In genomic region chr1:32962248-32962896, GRCh38 we compare ENCODE assay signal across 8 cellular contexts. TPM values are rescaled to one million over a fixed set of nuclear protein-coding genes. Genes with fewer than 3 reads are reported as not detected.
DNase-seq lines count a peak whose midpoint lies in the region; ATAC-seq, FAIRE-seq and TF ChIP-seq lines count a peak whose summit lies in the region.

No MANE protein-coding gene starts in this region.

- no peak for TF ChIP-seq POLR2A in GM12892 (IDR thresholded peaks at IDR 0.05; ENCODE audit: low read depth, low read length)

- no peaks in the 10 kb centered on the region for H3K36me3 ChIP-seq in KOPT-K1 (ENCODE audit: insufficient read depth, low read length)

- no peaks in the 10 kb centered on the region for H3K36me3 Mint-ChIP-seq in MCF 10A (ENCODE audit: insufficient read depth, unreplicated experiment)

- FAIRE-seq in GM12892 (lab: Jason Lieb, UNC) = peak; percentile 70

- H3K27ac ChIP-seq in KOPT-K1 (ENCODE audit: low read depth, low read length, poor library complexity, severe bottlenecking) = peak overlapping the region; percentile 11

- H3K4me3 ChIP-seq in mononuclear cell (ENCODE audit: low read length) = peak overlapping the region; percentile 82

- TF ChIP-seq CTCF in MCF 10A (IDR thresholded peaks at IDR 0.05; ENCODE audit: unreplicated experiment) = no peak

- H3K9me3 Mint-ChIP-seq in MCF 10A (ENCODE audit: unreplicated experiment) = no peaks in the 10 kb centered on the region

- ATAC-seq in GM19324 (IDR thresholded peaks at IDR 0.05; ENCODE audit: low FRiP score, unreplicated experiment) = no peak

- H3K27me3 Mint-ChIP-seq in MCF 10A (ENCODE audit: insufficient read depth, unreplicated experiment) = no peaks in the 10 kb centered on the region

- DNase-seq in GM12892 (ENCODE audit: insufficient read length) (no peak), MCF 10A (ENCODE audit: unreplicated experiment) (peak; percentile 30), NCI-H1694 (lab: John Stamatoyannopoulos, UW) (no peak), DMS153 (lab: John Stamatoyannopoulos, UW) (no peak), NCI-H1417 (lab: John Stamatoyannopoulos, UW) (no peak)

- H3K27ac Mint-ChIP-seq in MCF 10A (ENCODE audit: low read depth, unreplicated experiment) = peak overlapping the region; percentile 69

- BruUV-seq in MCF 10A (replicated peaks; lab: Mats Ljungman, UMichigan) = no TSS peak

- peaks cover 29% of the 10 kb centered on the region for H3K4me1 Mint-ChIP-seq in MCF 10A (ENCODE audit: insufficient read depth, unreplicated experiment)

- no peaks in the 10 kb centered on the region for H3K27me3 ChIP-seq in mononuclear cell (ENCODE audit: insufficient read depth, low read length)

- H3K9me3 ChIP-seq in KOPT-K1 (ENCODE audit: insufficient read depth, low read length, poor library complexity, severe bottlenecking) (no peaks in the 10 kb centered on the region), mononuclear cell (ENCODE audit: low read depth, low read length) (no peaks in the 10 kb centered on the region)

- CTCF ChIA-PET in MCF 10A (lab: Yijun Ruan, JAX) = interaction anchor here (0.6 kb wide), 1 partner anchor 29 kb away, joined by 3 read pairs; no protein-coding TSS in a partner anchor

- peaks cover 44% of the 10 kb centered on the region for H3K4me1 ChIP-seq in mononuclear cell (ENCODE audit: insufficient read depth, low read length)

- peak overlapping the region; percentile 84 for H3K4me3 Mint-ChIP-seq in MCF 10A (ENCODE audit: unreplicated experiment)

- POLR2A ChIA-PET in MCF 10A (lab: Yijun Ruan, JAX) = interaction anchor here (0.8 to 13.8 kb wide), 11 partner anchors 8 to 146 kb away, joined by 3 to 255 read pairs (median 8); no protein-coding TSS in a partner anchor

- intact Hi-C loops in MCF 10A (cut with micrococcal nuclease) = no loop called here

RNA-seq across cellular contexts. Expression of gene RNF19B, which starts 2.2 kb away (rescaled TPM):
- 16.5 TPM for polyA plus RNA-seq in GM12892 (2012; ENCODE audit: missing spikeins)
- total RNA-seq in MCF 10A (2022) (38.0 and 41.3 TPM in 2 replicates), mononuclear cell (69.0 TPM)
